Comparison of ENCODE assay signal across 10 cellular contexts in genomic region chr1:234617135-234617985, GRCh38. TPM values are rescaled to one million over a fixed set of nuclear protein-coding genes. Genes with fewer than 3 reads are reported as not detected.
DNase-seq lines count a peak whose midpoint lies in the region; ATAC-seq, FAIRE-seq and TF ChIP-seq lines count a peak whose summit lies in the region.
"Had no signal": no experiment of that assay in that cellular context is flagged by ENCODE, and none has a peak within 500 bp of the region (broad histone marks: within the 10 kb centered on the region; RNA-seq: fewer than 3 reads in every experiment).

No MANE protein-coding gene starts in this region.

- no peak for TF ChIP-seq POLR2A in GM12891 (IDR thresholded peaks at IDR 0.05; ENCODE audit: low read depth, low read length)
- TF ChIP-seq POLR2A in GM12892 (IDR thresholded peaks at IDR 0.05; ENCODE audit: low read depth, low read length), result no peak

- DNase-seq in GM12891 (ENCODE audit: insufficient read length, low spot score) (no peak), SJCRH30 (peak; percentile 65), foreskin keratinocyte (no peak), GM12892 (ENCODE audit: insufficient read length) (no peak), omental fat pad (ENCODE audit: low spot score) (no peak)
- DNase-seq: activated naive CD4-positive, alpha-beta T cell had no signal

- TF ChIP-seq CTCF in foreskin keratinocyte (conservative IDR thresholded peaks at IDR 0.05) (peak; percentile 33), omental fat pad (IDR thresholded peaks at IDR 0.05) (no peak)

- no peak overlapping the region for H3K4me3 ChIP-seq in SJCRH30
- H3K4me3 ChIP-seq in skin epidermis, result no peak overlapping the region

- no peaks in the 10 kb centered on the region for H3K36me3 ChIP-seq in SJCRH30

- H3K27me3 ChIP-seq in SJCRH30 (no peaks in the 10 kb centered on the region), foreskin keratinocyte (no peaks in the 10 kb centered on the region)

- peak overlapping the region; percentile 90 for H3K27ac ChIP-seq in SJCRH30
- peak overlapping the region; percentile 89 for H3K27ac ChIP-seq in foreskin keratinocyte
- peak overlapping the region in 18 of 21 experiments; percentile 14 to 98 (median 68) for H3K27ac ChIP-seq in skin epidermis
- H3K27ac ChIP-seq: HL-60 had no signal

- ATAC-seq in foreskin keratinocyte (no peak), omental fat pad (ENCODE audit: low FRiP score) (no peak), HG02840 (IDR thresholded peaks at IDR 0.05; ENCODE audit: low FRiP score, unreplicated experiment) (no peak), GM18511 (IDR thresholded peaks at IDR 0.05; ENCODE audit: unreplicated experiment) (no peak)

- FAIRE-seq in GM12891 (lab: Jason Lieb, UNC) (no peak), GM12892 (lab: Jason Lieb, UNC) (no peak)

- H3K9me3 ChIP-seq in SJCRH30 (replicated peaks), result no peaks in the 10 kb centered on the region

- H3K4me1 ChIP-seq in SJCRH30, result peaks cover 63% of the 10 kb centered on the region
- peaks cover 53% of the 10 kb centered on the region for H3K4me1 ChIP-seq in foreskin keratinocyte

TF ChIP-seq in GM12891, 5 proteins besides CTCF, POLR2A, EP300 and RAD21:
- TF ChIP-seq PAX5 (IDR thresholded peaks at IDR 0.05; ENCODE audit: insufficient read depth, low read length, severe bottlenecking) (no peak), POLR2AphosphoS5 (IDR thresholded peaks at IDR 0.05; ENCODE audit: low read depth, low read length) (no peak), POU2F2 (IDR thresholded peaks at IDR 0.05; ENCODE audit: low read depth, low read length) (peak; percentile 43; the same call in 1 of the 2 replicates), SPI1 (IDR thresholded peaks at IDR 0.05; ENCODE audit: low read depth, low read length) (no peak), TAF1 (IDR thresholded peaks at IDR 0.05; ENCODE audit: low read depth, low read length) (no peak)

RNA-seq across cellular contexts. Expression of gene IRF2BP2, which starts 7.4 kb away (rescaled TPM):
- polyA plus RNA-seq in GM12891 (2012; ENCODE audit: low read depth, missing spikeins), result 99.5 TPM
- 33.2 and 41.1 TPM in 2 replicates for total RNA-seq in SJCRH30 (2014; rRNA removed; shearing (Covaris generic))
- total RNA-seq in foreskin keratinocyte (103 and 108 TPM in 2 replicates), omental fat pad (10 to 100 TPM; 39.4 to 67.1 (median 40.0) TPM)
- polyA plus RNA-seq in foreskin keratinocyte, result 42.9 and 52.8 TPM in 2 replicates
- polyA plus RNA-seq in GM12892 (2012; ENCODE audit: missing spikeins), result 63.2 TPM

Comparison
In these comparisons a context has a peak if more than half of its experiments do, and no peak if none do; other contexts are left out.
1. DNase-seq: peak in SJCRH30 (2 of 2); none in GM12891 (single experiment), foreskin keratinocyte (0 of 2), GM12892 (single experiment) and omental fat pad (single experiment).
2. Peak in every context shown above with its lines, with median percentiles within 50 percentile points of each other: H3K27ac ChIP-seq.